In the genomic region with DNA sequence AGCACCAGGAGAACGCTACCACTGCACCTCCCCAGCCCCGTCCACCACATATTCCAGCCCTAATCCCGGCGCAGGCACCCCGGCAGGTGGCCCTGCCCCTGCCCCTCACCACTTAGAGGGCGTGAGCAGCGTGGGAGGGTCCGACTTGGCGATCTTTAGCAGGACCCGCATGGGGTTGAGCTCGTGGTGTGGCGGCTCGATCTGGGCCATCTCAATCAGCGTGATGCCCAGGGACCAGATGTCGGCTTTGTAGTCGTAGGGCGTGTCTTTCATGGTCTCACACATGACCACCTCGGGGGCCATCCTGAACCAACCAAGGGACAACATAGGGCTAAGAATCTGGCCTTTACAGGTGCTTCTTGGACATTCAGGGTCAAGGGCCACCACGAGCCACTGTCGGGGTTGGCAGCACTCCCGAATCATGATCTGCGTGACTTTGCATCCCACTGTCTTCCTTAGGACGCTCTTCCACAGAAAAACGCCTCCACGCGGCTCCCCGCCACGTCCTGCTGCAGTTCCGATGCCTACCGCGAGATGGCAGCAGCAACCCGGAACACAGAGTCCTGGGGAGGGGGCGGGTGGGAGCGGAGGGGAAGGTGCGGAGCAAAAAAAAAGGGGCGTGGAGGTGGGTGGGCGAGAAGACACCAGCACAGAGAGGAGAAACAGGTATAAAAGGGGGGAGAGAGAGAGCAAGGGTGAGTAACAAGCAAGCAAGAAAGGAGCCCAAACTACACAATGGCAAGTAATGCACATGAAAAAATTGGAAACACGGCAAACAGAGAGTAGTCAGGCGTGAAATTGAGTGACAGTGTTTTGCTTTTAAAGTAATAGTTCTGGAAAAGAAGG, we compare ENCODE assay signal across 8 cellular contexts.
DNase-seq lines count a peak whose midpoint lies in the region.

No MANE protein-coding gene starts in this region.

- DNase-seq in NCI-H524 (lab: John Stamatoyannopoulos, UW), result peak; percentile 44 to 60
- DNase-seq in NCI-H524 treated with DMSO at 0.1 percent for 48 hours (lab: John Stamatoyannopoulos, UW), result no peak
- peak; percentile 76 for DNase-seq in NCI-H69 (lab: John Stamatoyannopoulos, UW)
- DNase-seq in activated CD8-positive, alpha-beta memory T cell treated with anti-CD3 and anti-CD28 coated beads, Interleukin-2, amount 50 U/mL, for 48 hours, result peak; percentile 93
- no peak for DNase-seq in epithelial cell of prostate (ENCODE audit: low read depth, low spot score)
- peak; percentile 73 for DNase-seq in myocyte (ENCODE audit: low read depth)
- peak; percentile 60 for DNase-seq in stimulated activated CD8-positive, alpha-beta memory T cell treated with anti-CD3 and anti-CD28 coated beads, Interleukin-4, amount 100 ng/mL, for 24 hours (ENCODE audit: low read depth)
- no peak for DNase-seq in SKM-1 treated with dmso at 0.1 percent for 144 hours (lab: John Stamatoyannopoulos, UW; ENCODE audit: unreplicated experiment)

- H3K27ac ChIP-seq in epithelial cell of prostate, result peak overlapping the region; percentile 14

Comparison
In these comparisons a context has a peak if more than half of its experiments do, and no peak if none do; other contexts are left out.
1. DNase-seq: peak in NCI-H524 (2 of 2), NCI-H69 (single experiment), activated CD8-positive, alpha-beta memory T cell treated with anti-CD3 and anti-CD28 coated beads, Interleukin-2, amount 50 U/mL, for 48 hours (single experiment), myocyte (single experiment) and stimulated activated CD8-positive, alpha-beta memory T cell treated with anti-CD3 and anti-CD28 coated beads, Interleukin-4, amount 100 ng/mL, for 24 hours (single experiment); none in NCI-H524 treated with DMSO at 0.1 percent for 48 hours (single experiment), epithelial cell of prostate (single experiment) and SKM-1 treated with dmso at 0.1 percent for 144 hours (single experiment).